ENCODE assay signal across 10 cellular contexts in the genomic region with DNA sequence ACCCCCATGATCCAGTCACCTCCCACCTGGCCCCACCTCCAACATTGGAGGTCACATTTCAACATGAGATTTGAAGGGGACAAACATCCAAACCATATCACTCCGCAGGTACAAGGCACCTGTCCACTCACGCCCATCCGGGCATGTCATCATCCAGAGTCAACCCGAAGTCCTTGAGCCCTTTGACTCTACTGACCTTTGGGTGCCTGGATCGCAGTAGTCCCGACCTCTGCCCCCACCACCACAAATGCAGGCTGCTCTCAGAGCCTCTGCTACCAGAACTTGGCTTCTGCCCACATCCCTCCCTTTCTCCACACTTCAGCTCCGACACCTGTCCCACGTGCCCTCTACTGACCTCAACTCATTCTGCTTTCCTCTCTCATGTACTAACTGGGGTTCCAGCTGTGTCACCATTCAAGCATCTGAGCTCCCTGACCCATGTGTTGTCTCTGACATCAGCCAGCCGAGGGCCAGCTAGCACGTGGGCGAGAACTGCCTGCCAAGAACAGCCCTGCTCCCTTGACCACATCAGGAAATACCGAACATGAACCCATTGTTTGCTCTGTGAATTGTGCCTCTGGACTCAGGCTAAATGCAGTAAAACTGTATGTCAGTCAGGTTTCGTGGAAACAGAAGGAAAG.
DNase-seq lines count a peak whose midpoint lies in the region; ATAC-seq and TF ChIP-seq lines count a peak whose summit lies in the region.
"Had no signal": no experiment of that assay in that cellular context is flagged by ENCODE, and none has a peak within 500 bp of the region (broad histone marks: within the 10 kb centered on the region; RNA-seq: fewer than 3 reads in every experiment).

No MANE protein-coding gene starts in this region.

- ATAC-seq in activated T-cell treated with anti-CD3 and anti-CD28 coated beads, Interleukin-2, amount 50 U/mL, for 4 hours = no peak
- ATAC-seq in HG03280 (IDR thresholded peaks at IDR 0.05; ENCODE audit: unreplicated experiment) = no peak

- H3K27ac Mint-ChIP-seq in CD14-positive monocyte = no peak overlapping the region
- H3K27ac Mint-ChIP-seq: T-helper 1 cell treated with Interleukin-12 subunit alpha and Interleukin-12 subunit beta and Interleukin-4 antibody, amounts not matched to agents 30 μg/mL and 1 μg/mL, for 36 hours had no signal

- peak overlapping the region; percentile 35 for H3K27ac ChIP-seq in SJCRH30
- no peak overlapping the region for H3K27ac ChIP-seq in osteoblast (ENCODE audit: low read depth, low read length)

- H3K36me3 Mint-ChIP-seq in activated T-cell treated with anti-CD3 and anti-CD28 coated beads, Interleukin-2, amount 50 U/mL, for 4 hours (ENCODE audit: insufficient read depth) = no peaks in the 10 kb centered on the region
- no peaks in the 10 kb centered on the region for H3K36me3 Mint-ChIP-seq in CD14-positive monocyte

- H3K27me3 Mint-ChIP-seq in activated T-cell treated with anti-CD3 and anti-CD28 coated beads, Interleukin-2, amount 50 U/mL, for 4 hours (ENCODE audit: low read depth) = peaks cover 23% of the 10 kb centered on the region
- H3K27me3 Mint-ChIP-seq in CD14-positive monocyte (ENCODE audit: low read depth in 3 of 3) = peaks cover 2 to 10% (median 5%) of the 10 kb centered on the region in 3 donors

- H3K4me1 Mint-ChIP-seq in activated T-cell treated with anti-CD3 and anti-CD28 coated beads, Interleukin-2, amount 50 U/mL, for 4 hours (ENCODE audit: low read depth) = no peaks in the 10 kb centered on the region
- no peaks in the 10 kb centered on the region for H3K4me1 Mint-ChIP-seq in CD14-positive monocyte

- no peaks in the 10 kb centered on the region for H4K20me1 ChIP-seq in osteoblast (ENCODE audit: insufficient read depth, low read length)

- peak overlapping the region; percentile 62 for H3K4me2 ChIP-seq in osteoblast (ENCODE audit: insufficient read depth, low read length)

- no peaks in the 10 kb centered on the region for H3K9me3 ChIP-seq in SJCRH30 (replicated peaks)
- H3K9me3 ChIP-seq in osteoblast (ENCODE audit: low read depth, low read length) = no peaks in the 10 kb centered on the region

- H3K4me1 ChIP-seq in SJCRH30 (peaks cover 68% of the 10 kb centered on the region), osteoblast (ENCODE audit: insufficient read depth, low read length) (peaks cover 17% of the 10 kb centered on the region)

- H3K79me2 ChIP-seq in osteoblast (ENCODE audit: insufficient read depth, low read length) = no peaks in the 10 kb centered on the region

- DNase-seq in Daoy (ENCODE audit: low read depth) (peak; percentile 87), SJCRH30 (peak; percentile 97 to 98), fibroblast of the conjunctiva (ENCODE audit: low read depth) (peak; percentile 49), osteoblast (ENCODE audit: insufficient read length, low spot score, missing footprints) (peak; percentile 94), HuH-7 (ENCODE audit: low spot score) (no peak), CD14-positive monocyte (ENCODE audit: low spot score) (no peak)
- DNase-seq in activated T-cell treated with anti-CD3 and anti-CD28 coated beads, Interleukin-2, amount 50 U/mL, for 4 hours = no peak
- DNase-seq: cortex of kidney had no signal

- no peak overlapping the region for H3K4me3 ChIP-seq in SJCRH30
- no peak overlapping the region for H3K4me3 ChIP-seq in osteoblast (ENCODE audit: insufficient read depth, low read length)

- H3K9me3 Mint-ChIP-seq in activated T-cell treated with anti-CD3 and anti-CD28 coated beads, Interleukin-2, amount 50 U/mL, for 4 hours = no peaks in the 10 kb centered on the region
- peaks cover 0 to 5% (median 2%) of the 10 kb centered on the region in 7 donors for H3K9me3 Mint-ChIP-seq in CD14-positive monocyte
- H3K9me3 Mint-ChIP-seq: T-helper 1 cell treated with Interleukin-12 subunit alpha and Interleukin-12 subunit beta and Interleukin-4 antibody, amounts not matched to agents 30 μg/mL and 1 μg/mL, for 36 hours had no signal

- no peaks in the 10 kb centered on the region for H3K27me3 ChIP-seq in SJCRH30
- H3K27me3 ChIP-seq in osteoblast (ENCODE audit: insufficient read depth, low read length) = peaks cover 19% of the 10 kb centered on the region

- TF ChIP-seq CTCF in osteoblast (IDR thresholded peaks at IDR 0.05; ENCODE audit: extremely low read depth, low read depth, low read length) (no peak), CD14-positive monocyte (IDR thresholded peaks at IDR 0.05) (no peak)

- intact Hi-C loops in CD14-positive monocyte (cut with micrococcal nuclease) = no loop called here

- H3K36me3 ChIP-seq in SJCRH30 (no peaks in the 10 kb centered on the region), osteoblast (ENCODE audit: insufficient read depth, low read length) (no peaks in the 10 kb centered on the region)

- no peak overlapping the region for H3K4me3 Mint-ChIP-seq in activated T-cell treated with anti-CD3 and anti-CD28 coated beads, Interleukin-2, amount 50 U/mL, for 4 hours
- H3K4me3 Mint-ChIP-seq in CD14-positive monocyte = no peak overlapping the region
- H3K4me3 Mint-ChIP-seq: T-helper 1 cell treated with Interleukin-12 subunit alpha and Interleukin-12 subunit beta and Interleukin-4 antibody, amounts not matched to agents 30 μg/mL and 1 μg/mL, for 36 hours had no signal

- no peak overlapping the region for H2AFZ ChIP-seq in osteoblast (ENCODE audit: low read length)

Comparison
In these comparisons a context has a peak if more than half of its experiments do, and no peak if none do; other contexts are left out.
1. DNase-seq: peak in Daoy (single experiment), SJCRH30 (2 of 2), fibroblast of the conjunctiva (single experiment) and osteoblast (single experiment); none in HuH-7 (single experiment), activated T-cell treated with anti-CD3 and anti-CD28 coated beads, Interleukin-2, amount 50 U/mL, for 4 hours (single experiment) and CD14-positive monocyte (single experiment).